In the genomic region with DNA sequence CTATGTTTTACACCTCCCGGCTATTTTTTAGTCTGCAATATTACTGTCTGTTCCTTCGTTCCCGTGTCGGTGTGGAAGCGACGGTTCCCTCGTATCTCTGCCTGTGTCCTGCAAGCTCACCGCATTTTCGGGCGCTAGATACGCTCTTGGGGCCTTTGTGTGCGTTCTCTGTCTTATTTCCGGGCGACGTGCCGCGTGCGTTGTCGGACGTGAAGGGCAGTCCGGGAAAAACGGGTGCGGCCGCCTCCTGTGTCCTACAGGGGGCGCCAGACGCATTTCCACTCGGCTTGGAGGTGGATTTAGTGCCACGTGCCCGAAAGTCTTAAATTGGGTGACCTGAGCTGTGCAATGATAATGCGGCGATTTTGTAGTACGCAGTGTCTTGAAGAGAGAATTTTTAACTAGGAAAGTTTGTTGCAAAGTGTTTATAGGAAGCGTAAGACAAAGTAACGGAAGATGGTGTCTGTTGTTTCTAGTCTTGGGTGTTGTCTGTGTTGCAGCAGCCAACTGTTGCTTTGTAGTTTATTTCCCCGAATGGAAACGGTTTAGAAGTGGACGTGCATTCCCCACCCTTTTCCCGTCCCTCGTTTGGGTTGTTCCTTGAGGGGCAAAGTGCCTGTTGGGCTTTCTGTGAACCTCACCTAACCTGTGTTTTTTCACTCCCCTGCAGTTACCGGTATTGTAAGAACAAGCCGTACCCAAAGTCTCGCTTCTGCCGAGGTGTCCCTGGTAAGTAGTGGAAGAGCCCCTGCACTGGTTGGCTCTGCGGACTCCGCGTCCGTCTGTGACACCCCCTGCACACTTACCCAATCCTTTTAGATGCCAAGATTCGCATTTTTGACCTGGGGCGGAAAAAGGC, we compare ENCODE assay signal across 7 cellular contexts. TPM values are rescaled to one million over a fixed set of nuclear protein-coding genes. Genes with fewer than 3 reads are reported as not detected.
DNase-seq lines count a peak whose midpoint lies in the region; ATAC-seq and TF ChIP-seq lines count a peak whose summit lies in the region.

No MANE protein-coding gene starts in this region.

- peak overlapping the region; percentile 83 for H3K4me2 ChIP-seq in Karpas-422 (ENCODE audit: low read depth, low read length, poor library complexity, severe bottlenecking)

- POLR2A ChIA-PET in RWPE1 (lab: Yijun Ruan, JAX; ENCODE audit: low non-redundant PET), result interaction anchor here (0.6 to 1.3 kb wide), 3 partner anchors 11 to 340 kb away, joined by 3 to 5 read pairs (median 4); no protein-coding TSS in a partner anchor

- peak overlapping the region; percentile 98 for H3K4me3 Mint-ChIP-seq in nephron progenitor cell
- peak overlapping the region; percentile 97 to 99 for H3K4me3 Mint-ChIP-seq in stimulated activated naive CD8-positive, alpha-beta T cell treated with anti-CD3 and anti-CD28 coated beads, Interleukin-15, amount 100 ng/mL, for 72 hours

- ATAC-seq in GM18873 (IDR thresholded peaks at IDR 0.05; ENCODE audit: low FRiP score, unreplicated experiment), result peak; percentile 20
- ATAC-seq in stimulated activated naive CD8-positive, alpha-beta T cell treated with anti-CD3 and anti-CD28 coated beads, Interleukin-15, amount 100 ng/mL, for 72 hours, result peak; percentile 47

- CTCF ChIA-PET in RWPE1 (lab: Yijun Ruan, JAX), result no interaction called here

- peak overlapping the region; percentile 98 for H3K9ac ChIP-seq in Karpas-422 (ENCODE audit: low read length)

- H3K9me2 ChIP-seq in Karpas-422 (replicated peaks; ENCODE audit: insufficient read depth, low read length), result no peaks in the 10 kb centered on the region

- DNase-seq in Karpas-422 (peak; percentile 92), RWPE1 (ENCODE audit: low spot score) (no peak), activated gamma-delta T cell (lab: John Stamatoyannopoulos, UW) (peak; percentile 40), fibroblast of the conjunctiva (ENCODE audit: low read depth) (peak; percentile 65), nephron progenitor cell (peak; percentile 77)
- DNase-seq in stimulated activated naive CD8-positive, alpha-beta T cell treated with anti-CD3 and anti-CD28 coated beads, Interleukin-15, amount 100 ng/mL, for 72 hours, result peak; percentile 71 to 86

- H3K36me3 ChIP-seq in Karpas-422 (ENCODE audit: insufficient read depth, low read length), result peaks cover 15% of the 10 kb centered on the region

- H3K9me3 Mint-ChIP-seq in nephron progenitor cell, result peaks cover 54% of the 10 kb centered on the region
- no peaks in the 10 kb centered on the region for H3K9me3 Mint-ChIP-seq in stimulated activated naive CD8-positive, alpha-beta T cell treated with anti-CD3 and anti-CD28 coated beads, Interleukin-15, amount 100 ng/mL, for 72 hours

- H3K27me3 Mint-ChIP-seq in nephron progenitor cell (ENCODE audit: low read depth, poor library complexity), result peaks cover 7% of the 10 kb centered on the region
- H3K27me3 Mint-ChIP-seq in stimulated activated naive CD8-positive, alpha-beta T cell treated with anti-CD3 and anti-CD28 coated beads, Interleukin-15, amount 100 ng/mL, for 72 hours, result no peaks in the 10 kb centered on the region

- H3K27me3 ChIP-seq in Karpas-422 (ENCODE audit: low read length), result no peaks in the 10 kb centered on the region

- H4K20me1 ChIP-seq in Karpas-422 (ENCODE audit: insufficient read depth, low read depth, low read length), result no peaks in the 10 kb centered on the region

- peak; percentile 81 for TF ChIP-seq CTCF in RWPE1 (conservative IDR thresholded peaks at IDR 0.05; ENCODE audit: low read depth)
- peak; percentile 63 for TF ChIP-seq CTCF in nephron progenitor cell (IDR thresholded peaks at IDR 0.05)

- H3K4me3 ChIP-seq in Karpas-422 (ENCODE audit: low read length), result peak overlapping the region; percentile 82

- H3K4me1 ChIP-seq in Karpas-422 (ENCODE audit: low read length), result peaks cover 15% of the 10 kb centered on the region

- peak overlapping the region; percentile 99 for H3K27ac Mint-ChIP-seq in nephron progenitor cell
- peak overlapping the region; percentile 99 for H3K27ac Mint-ChIP-seq in stimulated activated naive CD8-positive, alpha-beta T cell treated with anti-CD3 and anti-CD28 coated beads, Interleukin-15, amount 100 ng/mL, for 72 hours

- peaks cover 27% of the 10 kb centered on the region for H3K36me3 Mint-ChIP-seq in nephron progenitor cell (ENCODE audit: low read depth)

- peaks cover 19% of the 10 kb centered on the region for H3K4me1 Mint-ChIP-seq in nephron progenitor cell
- peaks cover 31% of the 10 kb centered on the region for H3K4me1 Mint-ChIP-seq in stimulated activated naive CD8-positive, alpha-beta T cell treated with anti-CD3 and anti-CD28 coated beads, Interleukin-15, amount 100 ng/mL, for 72 hours

- peaks cover 14% of the 10 kb centered on the region; the same call in 1 of the 2 replicates for H3K79me2 ChIP-seq in Karpas-422 (ENCODE audit: low read length)

- no peaks in the 10 kb centered on the region for H3K9me3 ChIP-seq in Karpas-422 (ENCODE audit: low read length)

- H3K27ac ChIP-seq in Karpas-422 (ENCODE audit: low read length), result peak overlapping the region; percentile 94
- peak overlapping the region; percentile 95 for H3K27ac ChIP-seq in RWPE1

- H2AFZ ChIP-seq in Karpas-422 (ENCODE audit: low read length), result no peak overlapping the region

RNA-seq across cellular contexts. Expression of gene RPL10, which starts 0.7 kb away (rescaled TPM):
- total RNA-seq in Karpas-422 (2014; rRNA removed; shearing (Covaris generic); ENCODE audit: low replicate concordance), result 4,110 and 4,432 TPM in 2 replicates

RNA-seq across cellular contexts. Expression of gene DNASE1L1, which starts 10.2 kb away (rescaled TPM):
- 17.6 and 30.8 TPM in 2 replicates for total RNA-seq in Karpas-422 (2014; rRNA removed; shearing (Covaris generic); ENCODE audit: low replicate concordance)

RNA-seq across cellular contexts. Expression of gene TAFAZZIN, which starts 12.4 kb away (rescaled TPM):
- 22.1 and 39.0 TPM in 2 replicates for total RNA-seq in Karpas-422 (2014; rRNA removed; shearing (Covaris generic); ENCODE audit: low replicate concordance)

RNA-seq across cellular contexts. Expression of gene EMD, which starts 19.8 kb away (rescaled TPM):
- total RNA-seq in Karpas-422 (2014; rRNA removed; shearing (Covaris generic); ENCODE audit: low replicate concordance), result 19.5 and 20.7 TPM in 2 replicates

RNA-seq across cellular contexts. Expression of gene FLNA, which starts 24.5 kb away (rescaled TPM):
- 46.3 and 89.6 TPM in 2 replicates for total RNA-seq in Karpas-422 (2014; rRNA removed; shearing (Covaris generic); ENCODE audit: low replicate concordance)
